10 cellular contexts compared by ENCODE assay signal in the genomic region with DNA sequence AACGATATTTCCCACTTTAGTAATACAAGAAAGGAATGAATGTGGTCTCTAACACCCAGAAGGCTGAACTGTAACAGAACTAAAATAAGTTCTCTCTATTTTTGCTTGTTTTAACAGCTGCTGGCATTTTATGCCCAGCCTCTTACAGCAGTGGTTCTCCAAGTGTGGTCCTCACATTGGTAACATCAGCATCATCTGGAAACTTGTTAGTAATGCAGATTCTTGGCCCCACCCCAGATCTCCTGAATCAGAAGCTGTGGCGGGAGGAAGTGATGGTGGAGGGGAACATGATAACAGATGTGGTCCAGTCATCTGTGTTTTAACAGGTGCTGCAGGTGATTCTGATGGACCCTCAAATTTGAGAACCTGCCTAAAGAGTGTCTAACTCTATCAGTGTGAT.
"Had no signal": no experiment of that assay in that cellular context is flagged by ENCODE, and none has a peak within 500 bp of the region (broad histone marks: within the 10 kb centered on the region; RNA-seq: fewer than 3 reads in every experiment).

No MANE protein-coding gene starts in this region.

- H3K36me3 ChIP-seq: ascending aorta, ovary, sigmoid colon had no signal

- H3K27ac ChIP-seq: ascending aorta, ovary had no signal

- H3K4me3 ChIP-seq: ascending aorta, ovary, sigmoid colon had no signal

- ATAC-seq: effector memory CD8-positive, alpha-beta T cell; naive thymus-derived CD4-positive, alpha-beta T cell; stimulated activated memory B cell treated with anti-CD40 and anti-IgM and Interleukin-4, amounts not matched to agents 10 μg/mL and 1 μg/mL and 100 μg/mL, for 72 hours had no signal

- DNase-seq: activated CD4-positive, CD25-positive, alpha-beta regulatory T cell; effector memory CD8-positive, alpha-beta T cell; islet precursor cell; naive thymus-derived CD4-positive, alpha-beta T cell; ovary; sigmoid colon; stimulated activated CD4-positive, alpha-beta T cell treated with anti-CD3 and anti-CD28 coated beads, Interleukin-2, amount 100 ng/mL, for 24 hours had no signal

- H3K9me3 ChIP-seq: ascending aorta, ovary, sigmoid colon had no signal

- H3K4me1 ChIP-seq: ascending aorta had no signal

- FAIRE-seq: bronchial epithelial cell had no signal

- H3K27me3 ChIP-seq: ascending aorta, ovary, sigmoid colon had no signal
